Comparison of ENCODE assay signal across 23 cellular contexts in the genomic region with DNA sequence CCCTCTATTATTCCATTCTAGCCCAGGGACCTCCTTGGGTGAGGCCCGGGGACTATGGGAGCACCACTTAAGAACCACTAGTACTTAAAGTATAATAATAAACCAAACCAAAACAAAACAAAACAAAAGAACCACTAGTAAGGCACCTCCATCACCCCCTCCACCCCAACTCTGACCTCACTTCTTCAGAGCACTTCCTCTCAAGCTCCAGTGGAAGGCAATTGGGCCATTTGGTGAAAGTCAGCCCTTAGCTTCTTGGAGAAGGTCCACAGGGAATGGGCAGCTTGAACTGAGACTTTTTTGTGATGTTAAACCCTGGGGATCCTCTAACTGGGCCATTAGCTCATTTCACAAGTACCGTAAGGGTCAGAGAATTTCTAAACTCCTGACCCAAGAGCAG.
"Had no signal": no experiment of that assay in that cellular context is flagged by ENCODE, and none has a peak within 500 bp of the region (broad histone marks: within the 10 kb centered on the region; RNA-seq: fewer than 3 reads in every experiment).

No MANE protein-coding gene starts in this region.

- DNase-seq: activated CD4-positive, alpha-beta T cell treated with anti-CD3 and anti-CD28 coated beads, Interleukin-2, amount 10 ng/mL, durations not matched to agents 24 days and 14 days; activated gamma-delta T cell; activated naive CD4-positive, alpha-beta T cell treated with anti-CD3 and anti-CD28 coated beads, Interleukin-2, amount 50 U/mL, for 16 hours; activated T-cell treated with anti-CD3 and anti-CD28 coated beads for 4 hours; aorta; caudate nucleus; effector memory CD8-positive, alpha-beta T cell; esophagus squamous epithelium; gastrocnemius medialis; hypothalamus; occipital lobe; right lobe of liver; small intestine; stimulated activated CD4-positive, alpha-beta T cell treated with anti-CD3 and anti-CD28 coated beads, Interleukin-2, amount 100 ng/mL, for 24 hours; stimulated activated naive CD8-positive, alpha-beta T cell treated with anti-CD3 and anti-CD28 coated beads, Interleukin-15, amount 100 ng/mL, for 72 hours; uterus had no signal

- H3K4me1 ChIP-seq: esophagus squamous epithelium, gastrocnemius medialis, right lobe of liver, suprapubic skin, tibial nerve, uterus had no signal

- H3K27me3 ChIP-seq: esophagus squamous epithelium, gastrocnemius medialis, right lobe of liver, suprapubic skin, tibial nerve, uterus had no signal

- H3K36me3 ChIP-seq: esophagus squamous epithelium, gastrocnemius medialis, right lobe of liver, suprapubic skin, tibial nerve, uterus had no signal

- H3K27me3 Mint-ChIP-seq: brain; stimulated activated naive CD8-positive, alpha-beta T cell treated with anti-CD3 and anti-CD28 coated beads, Interleukin-15, amount 100 ng/mL, for 72 hours had no signal

- H3K27ac Mint-ChIP-seq: activated CD4-positive, alpha-beta T cell treated with anti-CD3 and anti-CD28 coated beads, Interleukin-2, amount 10 ng/mL, durations not matched to agents 24 days and 14 days; brain; effector memory CD8-positive, alpha-beta T cell; memory B cell; stimulated activated effector memory CD8-positive, alpha-beta T cell treated with anti-CD3 and anti-CD28 coated beads, Interleukin-12 subunit alpha, Interleukin-12 subunit beta, amount 100 ng/mL, for 72 hours; stimulated activated naive CD8-positive, alpha-beta T cell treated with anti-CD3 and anti-CD28 coated beads, Interleukin-15, amount 100 ng/mL, for 72 hours had no signal

- H3K36me3 Mint-ChIP-seq: brain, memory B cell had no signal

- H3K4me1 Mint-ChIP-seq: activated CD4-positive, alpha-beta T cell treated with anti-CD3 and anti-CD28 coated beads, Interleukin-2, amount 10 ng/mL, durations not matched to agents 24 days and 14 days; memory B cell; stimulated activated effector memory CD8-positive, alpha-beta T cell treated with anti-CD3 and anti-CD28 coated beads, Interleukin-12 subunit alpha, Interleukin-12 subunit beta, amount 100 ng/mL, for 72 hours; stimulated activated naive CD8-positive, alpha-beta T cell treated with anti-CD3 and anti-CD28 coated beads, Interleukin-15, amount 100 ng/mL, for 72 hours had no signal

- H3K9me3 Mint-ChIP-seq: activated CD4-positive, alpha-beta T cell treated with anti-CD3 and anti-CD28 coated beads, Interleukin-2, amount 10 ng/mL, durations not matched to agents 24 days and 14 days; effector memory CD8-positive, alpha-beta T cell; memory B cell; stimulated activated effector memory CD8-positive, alpha-beta T cell treated with anti-CD3 and anti-CD28 coated beads, Interleukin-12 subunit alpha, Interleukin-12 subunit beta, amount 100 ng/mL, for 72 hours; stimulated activated naive CD8-positive, alpha-beta T cell treated with anti-CD3 and anti-CD28 coated beads, Interleukin-15, amount 100 ng/mL, for 72 hours had no signal

- ATAC-seq: activated CD4-positive, CD25-positive, alpha-beta regulatory T cell treated with anti-CD3 and anti-CD28 coated beads, Interleukin-2, amount 50 U/mL, for 24 hours; effector memory CD8-positive, alpha-beta T cell; gastrocnemius medialis; right lobe of liver; stimulated activated effector memory CD8-positive, alpha-beta T cell treated with anti-CD3 and anti-CD28 coated beads, Interleukin-12 subunit alpha, Interleukin-12 subunit beta, amount 100 ng/mL, for 72 hours; stimulated activated naive CD8-positive, alpha-beta T cell treated with anti-CD3 and anti-CD28 coated beads, Interleukin-15, amount 100 ng/mL, for 72 hours had no signal

- H3K27ac ChIP-seq: esophagus squamous epithelium, gastrocnemius medialis, right lobe of liver, suprapubic skin, tibial nerve, uterus, VCaP had no signal

- H3K9me3 ChIP-seq: esophagus squamous epithelium, gastrocnemius medialis, right lobe of liver, suprapubic skin, tibial nerve, uterus had no signal

- H3K4me3 ChIP-seq: esophagus squamous epithelium, gastrocnemius medialis, right lobe of liver, suprapubic skin, tibial nerve, uterus had no signal

- H3K4me3 Mint-ChIP-seq: activated CD4-positive, alpha-beta T cell treated with anti-CD3 and anti-CD28 coated beads, Interleukin-2, amount 10 ng/mL, durations not matched to agents 24 days and 14 days; brain; effector memory CD8-positive, alpha-beta T cell; memory B cell; stimulated activated effector memory CD8-positive, alpha-beta T cell treated with anti-CD3 and anti-CD28 coated beads, Interleukin-12 subunit alpha, Interleukin-12 subunit beta, amount 100 ng/mL, for 72 hours; stimulated activated naive CD8-positive, alpha-beta T cell treated with anti-CD3 and anti-CD28 coated beads, Interleukin-15, amount 100 ng/mL, for 72 hours had no signal
